ENCODE assay signal across 22 cellular contexts in the genomic region with DNA sequence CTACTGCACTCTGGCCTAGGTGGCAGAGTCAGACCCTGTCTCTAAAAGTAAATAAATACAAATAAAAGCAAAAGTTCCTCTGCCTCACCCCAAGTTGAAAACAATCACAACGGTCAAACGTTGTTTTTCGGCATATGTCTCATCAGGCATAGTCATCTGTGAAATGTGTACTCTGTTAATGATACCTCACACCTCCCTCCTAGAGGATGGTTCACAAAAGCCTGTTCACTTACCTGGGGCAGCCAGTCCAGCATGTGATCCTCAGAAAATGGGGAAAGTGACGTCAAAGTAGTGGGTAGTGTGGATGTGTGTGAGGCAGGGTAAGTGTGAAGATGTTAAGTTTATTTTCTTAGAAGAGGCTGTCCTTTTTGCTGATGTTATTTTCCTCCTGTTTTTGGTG.
"Had no signal": no experiment of that assay in that cellular context is flagged by ENCODE, and none has a peak within 500 bp of the region (broad histone marks: within the 10 kb centered on the region; RNA-seq: fewer than 3 reads in every experiment).

No MANE protein-coding gene starts in this region.

- H3K9me3 Mint-ChIP-seq: type B pancreatic cell had no signal

- H3K36me3 Mint-ChIP-seq: type B pancreatic cell had no signal

- H3K4me3 Mint-ChIP-seq: naive thymus-derived CD8-positive, alpha-beta T cell; neural crest cell; type B pancreatic cell had no signal

- FAIRE-seq: endometrium, keratinocyte, small intestine had no signal

- H3K27ac Mint-ChIP-seq: progenitor cell of endocrine pancreas, type B pancreatic cell had no signal

- ATAC-seq: left ventricle myocardium superior; lower lobe of right lung; naive thymus-derived CD8-positive, alpha-beta T cell; right lobe of liver had no signal

- DNase-seq: dermis blood vessel endothelial cell; effector memory CD4-positive, alpha-beta T cell; erythroblast; esophagus squamous epithelium; foreskin melanocyte; hypothalamus; left ventricle myocardium superior; lower lobe of right lung; naive thymus-derived CD8-positive, alpha-beta T cell; right lobe of liver; small intestine; stimulated activated CD4-positive, alpha-beta T cell treated with anti-CD3 and anti-CD28 coated beads, Interleukin-15, amount 100 ng/mL, for 24 hours; stimulated activated CD4-positive, alpha-beta T cell treated with anti-CD3 and anti-CD28 coated beads, Interleukin-2, amount 100 ng/mL, for 48 hours; stimulated activated naive CD4-positive, alpha-beta T cell; substantia nigra; testis; tibial artery had no signal

- H3K27me3 Mint-ChIP-seq: naive thymus-derived CD8-positive, alpha-beta T cell; progenitor cell of endocrine pancreas; type B pancreatic cell had no signal
